In genomic region chr2:231308631-231309414, GRCh38 we compare ENCODE assay signal across 14 cellular contexts.
A peak's percentile ranks its signal among the peaks of the same experiment; 100 is the strongest.
DNase-seq lines count a peak whose midpoint lies in the region; ATAC-seq lines count a peak whose summit lies in the region.
"Had no signal": no experiment of that assay in that cellular context is flagged by ENCODE, and none has a peak within 500 bp of the region (broad histone marks: within the 10 kb centered on the region; RNA-seq: fewer than 3 reads in every experiment).

No MANE protein-coding gene starts in this region.

- no peaks in the 10 kb centered on the region for H3K9me3 ChIP-seq in aorta (ENCODE audit: control insufficient read depth, low read length)
- H3K9me3 ChIP-seq: Peyer's patch, uterus had no signal

- H3K4me3 ChIP-seq in aorta (ENCODE audit: low read length in 2 of 2), result no peak overlapping the region
- H3K4me3 ChIP-seq: Peyer's patch, uterus had no signal

- H3K27ac ChIP-seq in angular gyrus (ENCODE audit: low read depth, low read length), result peak overlapping the region; percentile 75
- peak overlapping the region; percentile 7 for H3K27ac ChIP-seq in temporal lobe (ENCODE audit: low read depth, low read length)
- H3K27ac ChIP-seq in aorta (ENCODE audit: low read depth in 1 of 2, low read length in 2 of 2), result no peak overlapping the region
- H3K27ac ChIP-seq: Peyer's patch, uterus, WERI-Rb-1 had no signal

- H3K27me3 ChIP-seq in aorta (ENCODE audit: control insufficient read depth in 1 of 2, insufficient read depth in 2 of 2, low read length in 1 of 2), result no peaks in the 10 kb centered on the region
- H3K27me3 ChIP-seq: Peyer's patch, uterus had no signal

- no peak for ATAC-seq in aorta (ENCODE audit: low FRiP score)
- ATAC-seq: activated T-cell treated with anti-CD3 and anti-CD28 coated beads, Interleukin-2, amount 50 U/mL, for 4 hours had no signal

- 67 to 73% methylated on average over 16 of the region's 16 CpGs for WGBS in aorta, 2 donors

- intact Hi-C loops in aorta (cut with DNase I), result loop anchor here (5.0 to 10.0 kb wide), 2 partner anchors 98 to 106 kb away; no protein-coding TSS in a partner anchor

- peak; percentile 33 for DNase-seq in activated CD8-positive, alpha-beta memory T cell treated with anti-CD3 and anti-CD28 coated beads, Interleukin-2, amount 50 U/mL, for 48 hours
- no peak for DNase-seq in activated CD8-positive, alpha-beta memory T cell treated with anti-CD3 and anti-CD28 coated beads, Interleukin-2, amount 50 U/mL, for 4 hours
- DNase-seq in hepatic stellate cell (ENCODE audit: low spot score) (peak; percentile 43), aorta (no peak), UCSD-AML1 (lab: John Stamatoyannopoulos, UW; ENCODE audit: unreplicated experiment) (no peak), SIG-M5 (lab: John Stamatoyannopoulos, UW) (no peak)
- DNase-seq: activated T-cell treated with anti-CD3 and anti-CD28 coated beads, Interleukin-2, amount 50 U/mL, for 4 hours; NCI-H1930; Peyer's patch; stimulated activated CD8-positive, alpha-beta memory T cell treated with anti-CD3 and anti-CD28 coated beads, Interleukin-4, amount 100 ng/mL, for 48 hours; uterus; WERI-Rb-1 had no signal

- H3K4me1 ChIP-seq in aorta (ENCODE audit: control insufficient read depth in 1 of 2, insufficient read depth in 2 of 2, low read length in 2 of 2), result peaks cover 0 to 2% of the 10 kb centered on the region in 2 donors
- H3K4me1 ChIP-seq: uterus had no signal

- no peaks in the 10 kb centered on the region for H3K36me3 ChIP-seq in aorta (ENCODE audit: control insufficient read depth in 1 of 2, insufficient read depth in 2 of 2, low read length in 1 of 2)
- H3K36me3 ChIP-seq: Peyer's patch, uterus, WERI-Rb-1 had no signal

Comparison
In these comparisons a context has a peak if more than half of its experiments do, and no peak if none do; other contexts are left out.
1. DNase-seq: peak in activated CD8-positive, alpha-beta memory T cell treated with anti-CD3 and anti-CD28 coated beads, Interleukin-2, amount 50 U/mL, for 48 hours (single experiment) and hepatic stellate cell (single experiment); none in activated CD8-positive, alpha-beta memory T cell treated with anti-CD3 and anti-CD28 coated beads, Interleukin-2, amount 50 U/mL, for 4 hours (single experiment), aorta (0 of 2), UCSD-AML1 (single experiment) and SIG-M5 (single experiment).
2. H3K27ac ChIP-seq: peak in angular gyrus (single experiment) and temporal lobe (single experiment); none in aorta (0 of 2).